Comparison of ENCODE assay signal across 17 cellular contexts in the genomic region with DNA sequence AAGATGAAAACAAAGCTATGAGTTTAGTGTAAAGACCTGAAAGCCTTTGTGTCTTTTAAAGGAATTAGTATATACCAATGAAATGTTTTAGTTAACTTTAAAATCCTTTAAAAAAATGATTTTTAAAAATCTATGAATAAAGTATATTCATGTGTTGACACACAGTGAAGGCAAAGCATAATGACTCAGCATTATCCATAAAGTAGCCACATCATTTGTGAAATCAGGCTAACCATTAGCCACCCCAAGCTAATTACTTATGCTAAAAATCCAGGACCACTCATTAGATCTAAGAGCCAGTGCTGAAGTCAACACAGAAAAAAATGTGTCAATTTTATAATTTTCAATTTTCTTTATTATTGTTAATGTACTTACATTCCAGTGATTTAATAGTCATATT.
DNase-seq lines count a peak whose midpoint lies in the region; ATAC-seq and TF ChIP-seq lines count a peak whose summit lies in the region.
"Had no signal": no experiment of that assay in that cellular context is flagged by ENCODE, and none has a peak within 500 bp of the region (broad histone marks: within the 10 kb centered on the region; RNA-seq: fewer than 3 reads in every experiment).

No MANE protein-coding gene starts in this region.

- H3K27ac ChIP-seq in SJCRH30 (peak overlapping the region; percentile 6; the same call in 1 of the 2 replicates), subcutaneous abdominal adipose tissue (ENCODE audit: low read depth, low read length) (peak overlapping the region; percentile 44)
- H3K27ac ChIP-seq: left ventricle myocardium inferior, psoas muscle, spleen had no signal

- H3K36me3 ChIP-seq in SJCRH30 (no peaks in the 10 kb centered on the region), subcutaneous abdominal adipose tissue (ENCODE audit: control insufficient read depth in 5 of 5, insufficient read depth in 5 of 5, low read length in 5 of 5) (no peaks in the 10 kb centered on the region), mucosa of descending colon (ENCODE audit: low read depth) (no peaks in the 10 kb centered on the region)
- H3K36me3 ChIP-seq: HAP-1, left ventricle myocardium inferior had no signal

- ATAC-seq in GM18907 (IDR thresholded peaks at IDR 0.05; ENCODE audit: unreplicated experiment): peak; percentile 52
- no peak for ATAC-seq in mucosa of descending colon

- no peak for DNase-seq in SJCRH30
- peak; percentile 28 for DNase-seq in fibroblast of gingiva (ENCODE audit: low read depth)
- DNase-seq in mucosa of descending colon: no peak
- no peak for DNase-seq in NCI-H446 (lab: John Stamatoyannopoulos, UW)
- no peak for DNase-seq in putamen (ENCODE audit: low spot score)
- DNase-seq: activated CD4-positive, CD25-positive, alpha-beta regulatory T cell; activated naive CD4-positive, alpha-beta T cell treated with anti-CD3 and anti-CD28 coated beads, Interleukin-2, amount 10 ng/mL, durations not matched to agents 7 days and 5 days; activated T-cell treated with anti-CD3 and anti-CD28 coated beads, Interleukin-2, amount 50 U/mL, for 48 hours; DMS79 treated with DMSO at 0.1 percent for 48 hours; left ventricle myocardium inferior; NCI-H1417 treated with DMSO at 0.1 percent for 48 hours; psoas muscle; spleen had no signal

- H3K4me3 ChIP-seq in SJCRH30: no peak overlapping the region
- no peak overlapping the region for H3K4me3 ChIP-seq in subcutaneous abdominal adipose tissue (ENCODE audit: low read depth in 1 of 5, low read length in 5 of 5)
- H3K4me3 ChIP-seq in mucosa of descending colon: no peak overlapping the region
- H3K4me3 ChIP-seq: coronary artery, HAP-1, left ventricle myocardium inferior, psoas muscle, spleen had no signal

- no peak for TF ChIP-seq CTCF in mucosa of descending colon (IDR thresholded peaks at IDR 0.05)

- H3K4me1 ChIP-seq in SJCRH30: peaks cover 13% of the 10 kb centered on the region
- peaks cover 0 to 10% (median 0%) of the 10 kb centered on the region in 5 donors for H3K4me1 ChIP-seq in subcutaneous abdominal adipose tissue (ENCODE audit: control insufficient read depth in 5 of 5, insufficient read depth in 5 of 5, low read length in 5 of 5)
- no peaks in the 10 kb centered on the region for H3K4me1 ChIP-seq in mucosa of descending colon (ENCODE audit: low read depth)

- intact Hi-C loops in mucosa of descending colon (cut with DNase I, micrococcal nuclease): loop anchor here in 1 of 2 donors (10.0 kb wide), 1 partner anchor 413 kb away; no protein-coding TSS in a partner anchor

- H3K9ac ChIP-seq in subcutaneous abdominal adipose tissue (ENCODE audit: low read length in 5 of 5): no peak overlapping the region

- H3K27me3 ChIP-seq in SJCRH30 (no peaks in the 10 kb centered on the region), subcutaneous abdominal adipose tissue (ENCODE audit: control insufficient read depth in 5 of 5, insufficient read depth in 4 of 5, low read length in 5 of 5) (no peaks in the 10 kb centered on the region)
- H3K27me3 ChIP-seq: spleen had no signal

- H3K9me3 ChIP-seq in SJCRH30 (replicated peaks) (no peaks in the 10 kb centered on the region), subcutaneous abdominal adipose tissue (ENCODE audit: control insufficient read depth in 5 of 5, low read length in 5 of 5) (no peaks in the 10 kb centered on the region), mucosa of descending colon (no peaks in the 10 kb centered on the region)
- H3K9me3 ChIP-seq: HAP-1, left ventricle myocardium inferior, psoas muscle, spleen had no signal
